In genomic region chr20:50593005-50593335, GRCh38 we compare ENCODE assay signal across 24 cellular contexts.
DNase-seq lines count a peak whose midpoint lies in the region; ATAC-seq and TF ChIP-seq lines count a peak whose summit lies in the region.
"Had no signal": no experiment of that assay in that cellular context is flagged by ENCODE, and none has a peak within 500 bp of the region (broad histone marks: within the 10 kb centered on the region; RNA-seq: fewer than 3 reads in every experiment).

No MANE protein-coding gene starts in this region.

- intact Hi-C loops in Right ventricle myocardium inferior (cut with DNase I): no loop called here
- intact Hi-C loops in body of pancreas (cut with DNase I): no loop called here

- peak overlapping the region; percentile 35 for H2BK5ac ChIP-seq in neuronal stem cell (ENCODE audit: low read length)

- no peak overlapping the region for H2AK5ac ChIP-seq in neuronal stem cell (ENCODE audit: low read depth, low read length)

- no peak overlapping the region for H3K23ac ChIP-seq in neuronal stem cell (ENCODE audit: low read depth, low read length, poor library complexity)

- DNase-seq in right atrium auricular region (ENCODE audit: low spot score): no peak
- DNase-seq in Right ventricle myocardium inferior (ENCODE audit: missing footprints): no peak
- no peak for DNase-seq in neuronal stem cell (ENCODE audit: low spot score)
- no peak for DNase-seq in body of pancreas
- DNase-seq in SJCRH30: no peak
- DNase-seq: CD4-positive, CD25-positive, alpha-beta regulatory T cell; DMS53; IMR-90; MM.1S; NCI-H1694; NCI-H446 treated with DMSO at 0.1 percent for 48 hours; NCI-H526; NCI-H82; NK-92 treated with Interleukin-12 subunit alpha and Interleukin-12 subunit beta, amount 100 ng/mL, for 24 hours; PC-9; RPMI8226; SHP77 treated with DMSO at 0.1 percent for 48 hours had no signal

- no peak overlapping the region for H3K4me3 ChIP-seq in right atrium auricular region
- H3K4me3 ChIP-seq in neuronal stem cell (ENCODE audit: low read length in 2 of 2): no peak overlapping the region
- no peak overlapping the region for H3K4me3 ChIP-seq in body of pancreas
- no peak overlapping the region for H3K4me3 ChIP-seq in SJCRH30
- H3K4me3 ChIP-seq: BLaER1, GM23338, HAP-1, PC-9, SK-N-MC had no signal

- H2BK12ac ChIP-seq in neuronal stem cell (ENCODE audit: low read length): no peak overlapping the region

- H2AFZ ChIP-seq in neuronal stem cell (ENCODE audit: low read length): no peak overlapping the region
- H2AFZ ChIP-seq: GM23338, PC-9 had no signal

- no peak overlapping the region for H3K4ac ChIP-seq in neuronal stem cell (ENCODE audit: low read length)

- H2BK120ac ChIP-seq in neuronal stem cell (ENCODE audit: low read depth, low read length): no peak overlapping the region

- H3K4me1 ChIP-seq in right atrium auricular region: peaks cover 0 to 42% of the 10 kb centered on the region in 2 donors
- peaks cover 9 to 17% of the 10 kb centered on the region in 2 donors for H3K4me1 ChIP-seq in neuronal stem cell (ENCODE audit: control insufficient read depth in 2 of 2, insufficient read depth in 1 of 2, low read depth in 1 of 2, low read length in 2 of 2)
- peaks cover 13% of the 10 kb centered on the region for H3K4me1 ChIP-seq in body of pancreas
- H3K4me1 ChIP-seq in SJCRH30: peaks cover 50% of the 10 kb centered on the region
- H3K4me1 ChIP-seq: HAP-1 had no signal

- no peak overlapping the region for H4K91ac ChIP-seq in neuronal stem cell (ENCODE audit: low read depth, low read length, poor library complexity)

- peak overlapping the region; percentile 44 for H3K18ac ChIP-seq in neuronal stem cell (ENCODE audit: low read length)

- H3K9ac ChIP-seq in neuronal stem cell (ENCODE audit: low read depth, low read length, poor library complexity): no peak overlapping the region
- H3K9ac ChIP-seq: BLaER1, KMS-11 had no signal

- H2BK15ac ChIP-seq in neuronal stem cell (ENCODE audit: low read length): no peak overlapping the region

- ATAC-seq in Right ventricle myocardium inferior (no peak), esophagus mucosa (no peak), body of pancreas (no peak)
- ATAC-seq: GM23338 had no signal

- no peak overlapping the region for H3K4me2 ChIP-seq in neuronal stem cell (ENCODE audit: insufficient read depth, low read length, poor library complexity, severe bottlenecking)
- H3K4me2 ChIP-seq: BLaER1, GM23338, KMS-11, PC-9 had no signal

- TF ChIP-seq CTCF in right atrium auricular region (IDR thresholded peaks at IDR 0.05) (no peak), VCaP (conservative IDR thresholded peaks at IDR 0.05) (no peak), body of pancreas (IDR thresholded peaks at IDR 0.05) (no peak)

- no peak overlapping the region for H3K14ac ChIP-seq in neuronal stem cell (ENCODE audit: low read length)

- H3K36me3 ChIP-seq in right atrium auricular region: no peaks in the 10 kb centered on the region
- peaks cover 3 to 12% of the 10 kb centered on the region in 2 donors for H3K36me3 ChIP-seq in neuronal stem cell (replicated peaks in 1 of 2; ENCODE audit: control insufficient read depth in 2 of 2, insufficient read depth in 2 of 2, low read length in 2 of 2)
- H3K36me3 ChIP-seq in body of pancreas (replicated peaks in 1 of 2; ENCODE audit: insufficient read depth in 1 of 2, low read depth in 2 of 2): no peaks in the 10 kb centered on the region
- H3K36me3 ChIP-seq in SJCRH30: 0 out of 2 replicates have a peak, but pooled peaks cover under 1% of the 10 kb centered on the region
- H3K36me3 ChIP-seq: HAP-1 had no signal

- no peaks in the 10 kb centered on the region for H3K79me1 ChIP-seq in neuronal stem cell (ENCODE audit: low read depth, low read length)

- no peak overlapping the region for H4K8ac ChIP-seq in neuronal stem cell (ENCODE audit: low read depth, low read length)

- TF ChIP-seq POLR2A in body of pancreas (IDR thresholded peaks at IDR 0.05): no peak

- H3K27ac ChIP-seq in right atrium auricular region: peak overlapping the region; percentile 34 to 54
- peak overlapping the region; percentile 82 for H3K27ac ChIP-seq in VCaP
- H3K27ac ChIP-seq in neuronal stem cell (replicated peaks; ENCODE audit: low read length): no peak overlapping the region
- H3K27ac ChIP-seq in body of pancreas: no peak overlapping the region
- H3K27ac ChIP-seq in SJCRH30: no peak overlapping the region
- H3K27ac ChIP-seq: BLaER1, KMS-11, PC-9, SK-N-MC had no signal

- no peaks in the 10 kb centered on the region for H3K27me3 ChIP-seq in right atrium auricular region
- no peaks in the 10 kb centered on the region for H3K27me3 ChIP-seq in neuronal stem cell (ENCODE audit: control insufficient read depth in 3 of 3, insufficient read depth in 3 of 3, low read depth in 1 of 3, low read length in 3 of 3)
- peaks cover 0 to 5% of the 10 kb centered on the region in 2 donors for H3K27me3 ChIP-seq in body of pancreas
- no peaks in the 10 kb centered on the region for H3K27me3 ChIP-seq in SJCRH30
- H3K27me3 ChIP-seq: BLaER1 had no signal

- H3K9me3 ChIP-seq in right atrium auricular region (no peaks in the 10 kb centered on the region), neuronal stem cell (replicated peaks in 1 of 2; ENCODE audit: control insufficient read depth in 2 of 2, insufficient read depth in 1 of 2, low read depth in 1 of 2, low read length in 2 of 2) (no peaks in the 10 kb centered on the region), body of pancreas (no peaks in the 10 kb centered on the region), SJCRH30 (replicated peaks) (no peaks in the 10 kb centered on the region)
- H3K9me3 ChIP-seq: BLaER1, HAP-1 had no signal

- no CpG with 5 or more reads among the region's 9 CpGs for whole genome bisulfite sequencing in neuronal stem cell (ENCODE audit: extremely low coverage in 2 of 2, insufficient read length in 2 of 2, insufficient replicate concordance in 1 of 2), 2 donors
- WGBS in body of pancreas, 2 donors: 90 to 97% methylated on average over 3 to 9 of the region's 9 CpGs

Comparison
In these comparisons a context has a peak if more than half of its experiments do, and no peak if none do; other contexts are left out.
1. H3K27ac ChIP-seq: peak in right atrium auricular region (2 of 2) and VCaP (single experiment); none in neuronal stem cell (single experiment), body of pancreas (0 of 4) and SJCRH30 (single experiment).